23 cellular contexts compared by ENCODE assay signal in the genomic region with DNA sequence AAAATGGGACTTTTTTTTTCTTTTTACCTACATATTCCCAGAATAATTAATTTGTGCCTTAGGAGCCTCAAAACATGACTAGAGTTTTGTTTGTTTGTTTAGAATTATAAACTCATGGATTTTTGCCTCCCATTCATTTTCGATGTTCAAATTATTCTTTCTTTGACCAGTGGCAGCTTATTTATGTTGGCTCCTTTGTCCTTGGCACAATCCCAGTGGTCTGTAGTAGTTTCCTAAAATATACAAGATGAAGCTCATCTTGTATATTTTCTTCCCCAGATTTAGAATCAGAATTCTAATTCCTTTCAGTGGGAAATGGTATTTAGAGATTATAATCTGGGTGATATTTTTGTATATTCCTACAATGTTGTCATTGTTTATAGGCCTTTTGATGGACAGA.
"Had no signal": no experiment of that assay in that cellular context is flagged by ENCODE, and none has a peak within 500 bp of the region (broad histone marks: within the 10 kb centered on the region; RNA-seq: fewer than 3 reads in every experiment).

No MANE protein-coding gene starts in this region.

- H3K27me3 ChIP-seq: brain microvascular endothelial cell, foreskin keratinocyte, hepatocyte, left lung, tibial nerve, uterus had no signal

- H3K36me3 ChIP-seq: brain microvascular endothelial cell, prostate gland, uterus had no signal

- H3K27me3 Mint-ChIP-seq: central memory CD8-positive, alpha-beta T cell; stimulated activated naive CD8-positive, alpha-beta T cell treated with anti-CD3 and anti-CD28 coated beads, Interleukin-15, Interleukin-2, amounts not matched to agents 100 ng/mL and 50 ng/mL, for 24 hours; T-cell had no signal

- ATAC-seq: activated naive CD4-positive, alpha-beta T cell treated with anti-CD3 and anti-CD28 coated beads, Interleukin-2, amount 50 U/mL, for 72 hours; esophagus mucosa; foreskin keratinocyte; left lung; right cardiac atrium; T-cell had no signal

- H3K27ac ChIP-seq: brain microvascular endothelial cell, coronary artery, foreskin keratinocyte, hepatocyte, left lung, prostate gland, SK-N-MC, tibial nerve, uterus had no signal

- H3K4me3 ChIP-seq: coronary artery, hepatocyte, left lung, prostate gland, SK-N-MC, tibial nerve, uterus had no signal

- H3K27ac Mint-ChIP-seq: activated T-helper 1 cell treated with anti-CD3 and anti-CD28 coated beads, Interleukin-12 subunit alpha, Interleukin-12 subunit beta, Interleukin-2, Interleukin-4 antibody, amounts not matched to agents 30 ng/mL and 10 ng/mL and 1 ng/mL, durations not matched to agents 14 hours and 24 hours and 36 hours; mesothelial cell of epicardium; stimulated activated naive CD8-positive, alpha-beta T cell treated with anti-CD3 and anti-CD28 coated beads, Interleukin-15, Interleukin-2, amounts not matched to agents 100 ng/mL and 50 ng/mL, for 24 hours had no signal

- H3K4me2 ChIP-seq: hepatocyte had no signal

- H2AFZ ChIP-seq: hepatocyte had no signal

- H3K79me2 ChIP-seq: hepatocyte had no signal

- H3K4me3 Mint-ChIP-seq: activated T-helper 1 cell treated with anti-CD3 and anti-CD28 coated beads, Interleukin-12 subunit alpha, Interleukin-12 subunit beta, Interleukin-2, Interleukin-4 antibody, amounts not matched to agents 30 ng/mL and 10 ng/mL and 1 ng/mL, durations not matched to agents 14 hours and 24 hours and 36 hours; central memory CD8-positive, alpha-beta T cell; mesothelial cell of epicardium; stimulated activated naive CD8-positive, alpha-beta T cell treated with anti-CD3 and anti-CD28 coated beads, Interleukin-15, Interleukin-2, amounts not matched to agents 100 ng/mL and 50 ng/mL, for 24 hours; T-cell had no signal

- H3K9me3 ChIP-seq: prostate gland, tibial nerve, uterus had no signal

- H3K9me3 Mint-ChIP-seq: activated T-helper 1 cell treated with anti-CD3 and anti-CD28 coated beads, Interleukin-12 subunit alpha, Interleukin-12 subunit beta, Interleukin-2, Interleukin-4 antibody, amounts not matched to agents 30 ng/mL and 10 ng/mL and 1 ng/mL, durations not matched to agents 14 hours and 24 hours and 36 hours; central memory CD8-positive, alpha-beta T cell; stimulated activated naive CD8-positive, alpha-beta T cell treated with anti-CD3 and anti-CD28 coated beads, Interleukin-15, Interleukin-2, amounts not matched to agents 100 ng/mL and 50 ng/mL, for 24 hours; T-cell had no signal

- H3K4me1 ChIP-seq: foreskin keratinocyte, left lung, prostate gland, uterus had no signal

- DNase-seq: activated CD4-positive, alpha-beta T cell treated with anti-CD3 and anti-CD28 coated beads, Interleukin-2, amount 50 U/mL, for 4 hours; activated gamma-delta T cell treated with Interleukin-2 at 50 U/mL for 16 hours; amniotic stem cell; brain microvascular endothelial cell; effector CD4-positive, alpha-beta T cell; foreskin keratinocyte; left lung; occipital lobe; right cardiac atrium; T-cell; T1000; uterus had no signal
